Comparison of ENCODE assay signal across 23 cellular contexts in genomic region chr10:4212111-4212635, GRCh38.
"Had no signal": no experiment of that assay in that cellular context is flagged by ENCODE, and none has a peak within 500 bp of the region (broad histone marks: within the 10 kb centered on the region; RNA-seq: fewer than 3 reads in every experiment).

No MANE protein-coding gene starts in this region.

- H3K9me3 ChIP-seq: heart right ventricle, left ventricle myocardium inferior, lower lobe of right lung, pancreas had no signal

- H3K4me2 ChIP-seq: smooth muscle cell had no signal

- H3K36me3 ChIP-seq: heart right ventricle, left ventricle myocardium inferior, lower lobe of right lung, pancreas had no signal

- H3K9me3 Mint-ChIP-seq: endodermal cell, memory B cell, naive B cell, nephron had no signal

- ATAC-seq: heart right ventricle, left cardiac atrium, lower lobe of right lung, pancreas, right cardiac atrium had no signal

- H3K36me3 Mint-ChIP-seq: memory B cell, mesothelial cell of epicardium, naive B cell had no signal

- H3K27me3 ChIP-seq: heart right ventricle, pancreas had no signal

- H3K27ac ChIP-seq: coronary artery, heart right ventricle, left ventricle myocardium inferior, lower lobe of right lung, pancreas had no signal

- H3K27ac Mint-ChIP-seq: endodermal cell, memory B cell, mesothelial cell of epicardium, naive B cell, progenitor cell of endocrine pancreas had no signal

- H3K4me3 ChIP-seq: coronary artery, heart right ventricle, left ventricle myocardium inferior, lower lobe of right lung, pancreas, smooth muscle cell had no signal

- H3K4me1 ChIP-seq: lower lobe of right lung, pancreas had no signal

- DNase-seq: effector CD4-positive, alpha-beta T cell; endodermal cell; erythroblast; foreskin melanocyte; heart right ventricle; hypothalamus; islet precursor cell; left cardiac atrium; left ventricle myocardium inferior; lower lobe of right lung; naive B cell; occipital lobe; pancreas; right cardiac atrium; stimulated activated CD4-positive, alpha-beta T cell treated with anti-CD3 and anti-CD28 coated beads, Interleukin-2, amount 100 ng/mL, for 48 hours; stimulated activated naive CD4-positive, alpha-beta T cell treated with Interleukin-2 at 50 U/mL for 16 hours; trophoblast cell had no signal

- H3K4me1 Mint-ChIP-seq: naive B cell had no signal

- H3K4me3 Mint-ChIP-seq: endodermal cell, memory B cell, mesothelial cell of epicardium, naive B cell, nephron had no signal
